14 cellular contexts compared by ENCODE assay signal in the genomic region with DNA sequence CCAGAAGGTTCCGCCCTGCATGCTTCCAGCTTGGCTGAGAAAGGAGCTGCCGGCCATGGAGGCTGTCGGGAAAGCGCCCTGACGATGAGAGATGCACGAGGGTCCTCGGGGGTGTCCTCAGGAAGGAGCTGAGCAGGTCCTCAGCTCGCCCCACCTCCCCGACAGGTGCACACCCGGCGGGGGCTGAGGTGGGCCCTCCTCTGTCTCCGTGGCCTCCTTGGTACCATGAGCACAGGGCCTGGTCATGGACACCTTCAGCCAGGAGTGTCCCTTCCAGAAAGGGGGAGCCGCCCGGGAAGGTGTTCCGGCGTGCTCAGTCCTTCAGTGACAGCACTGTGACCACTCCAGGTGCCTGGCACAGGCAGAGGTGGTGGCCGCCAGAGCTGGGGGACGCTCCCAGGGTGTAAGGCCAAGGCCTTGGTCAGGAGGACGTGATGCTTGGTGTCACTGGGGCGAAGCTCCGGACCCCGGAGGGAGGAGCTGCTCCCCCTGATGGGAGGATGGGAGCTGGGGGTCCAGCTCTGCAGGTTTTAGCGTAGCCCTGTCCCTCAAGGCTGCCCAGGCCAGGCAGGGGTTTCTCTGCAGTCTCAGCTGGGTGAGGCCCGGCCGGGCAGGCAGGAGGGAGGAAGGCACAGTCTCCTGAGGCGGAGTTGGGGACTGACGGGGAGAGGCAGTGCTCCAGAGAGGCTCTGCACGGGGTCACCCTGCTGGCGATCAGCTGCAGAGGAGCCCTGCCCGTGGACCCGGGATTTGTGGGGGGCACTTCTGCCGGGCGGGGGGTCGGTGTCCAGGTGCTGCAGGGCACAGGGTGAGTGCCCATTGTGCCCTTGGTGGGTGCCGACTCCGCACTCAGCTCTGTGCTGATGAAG. TPM values are rescaled to one million over a fixed set of nuclear protein-coding genes. Genes with fewer than 3 reads are reported as not detected.
DNase-seq lines count a peak whose midpoint lies in the region; ATAC-seq, FAIRE-seq and TF ChIP-seq lines count a peak whose summit lies in the region.
"Had no signal": no experiment of that assay in that cellular context is flagged by ENCODE, and none has a peak within 500 bp of the region (broad histone marks: within the 10 kb centered on the region; RNA-seq: fewer than 3 reads in every experiment).

No MANE protein-coding gene starts in this region.

- no peak overlapping the region for H2BK20ac ChIP-seq in H1 (ENCODE audit: low read length)

- peak overlapping the region; percentile 84; the same call in 1 of the 2 replicates for H2BK12ac ChIP-seq in H1 (ENCODE audit: low read depth, low read length)

- no peak overlapping the region for H3K56ac ChIP-seq in H1 (replicated peaks; ENCODE audit: insufficient read length, low read depth, low read length)

- POLR2A ChIA-PET in H1 (lab: Charles Lee; ENCODE audit: partially characterized antibody), result interaction anchor here (0.6 to 1.3 kb wide), 5 partner anchors 12 to 328 kb away, joined by 3 to 4 read pairs (median 3); no protein-coding TSS in a partner anchor

- no peak overlapping the region for H3K14ac ChIP-seq in H1 (ENCODE audit: insufficient read length)

- H3K4me3 ChIP-seq in H1 (ENCODE audit: extremely low read depth in 1 of 4, insufficient read depth in 2 of 4, low read depth in 3 of 4, low read length in 4 of 4) (peak overlapping the region in 1 of 4 experiments; percentile 16; a peak in 2 of 8 replicates), osteoblast (ENCODE audit: insufficient read depth, low read length) (peak overlapping the region; percentile 71)
- H3K4me3 ChIP-seq: neural progenitor cell had no signal

- no peaks in the 10 kb centered on the region for H3K23me2 ChIP-seq in H1 (ENCODE audit: low read depth, low read length)

- no peaks in the 10 kb centered on the region for H3K79me1 ChIP-seq in H1 (ENCODE audit: low read depth, low read length)

- peak overlapping the region; percentile 61; the same call in 1 of the 2 replicates for H2BK15ac ChIP-seq in H1 (ENCODE audit: low read length)

- H3K9me3 Mint-ChIP-seq in natural killer cell, result no peaks in the 10 kb centered on the region
- H3K9me3 Mint-ChIP-seq in natural killer cell treated with Interleukin-12 subunit alpha and Interleukin-12 subunit beta and Interleukin-15 and Interleukin-18, amount 100 ng/mL, for 72 hours, result no peaks in the 10 kb centered on the region
- H3K9me3 Mint-ChIP-seq: neural progenitor cell had no signal

- H3K27me3 ChIP-seq in H1 (replicated peaks in 1 of 4; ENCODE audit: control insufficient read depth in 3 of 4, extremely low read depth in 1 of 4, insufficient read depth in 3 of 4, low read length in 3 of 4) (no peaks in the 10 kb centered on the region), osteoblast (ENCODE audit: insufficient read depth, low read length) (no peaks in the 10 kb centered on the region)
- H3K27me3 ChIP-seq: neural progenitor cell had no signal

- H3K36me3 ChIP-seq in H1 (ENCODE audit: control insufficient read depth in 2 of 4, insufficient read depth in 4 of 4, low read length in 3 of 4) (no peaks in the 10 kb centered on the region), osteoblast (ENCODE audit: insufficient read depth, low read length) (no peaks in the 10 kb centered on the region)
- H3K36me3 ChIP-seq: neural progenitor cell had no signal

- no peak overlapping the region for H3K27ac Mint-ChIP-seq in natural killer cell
- no peak overlapping the region for H3K27ac Mint-ChIP-seq in natural killer cell treated with Interleukin-12 subunit alpha and Interleukin-12 subunit beta and Interleukin-15 and Interleukin-18, amount 100 ng/mL, for 72 hours
- H3K27ac Mint-ChIP-seq: neural progenitor cell had no signal

- H2AFZ ChIP-seq in H1 (ENCODE audit: low read length) (no peak overlapping the region), osteoblast (ENCODE audit: low read length) (peak overlapping the region; percentile 41)
- H2AFZ ChIP-seq: neural progenitor cell had no signal

- no peak for TF ChIP-seq POLR2A in H1 (IDR thresholded peaks at IDR 0.05; ENCODE audit: control extremely low read depth in 1 of 2, low read depth in 2 of 2, low read length in 2 of 2)

- peak overlapping the region; percentile 75; the same call in 1 of the 2 replicates for H2AK5ac ChIP-seq in H1 (ENCODE audit: low read depth, low read length)

- intact Hi-C loops in natural killer cell (cut with micrococcal nuclease), result loop anchor here (10.0 kb wide), 2 partner anchors 135 to 325 kb away; no protein-coding TSS in a partner anchor

- TF ChIP-seq RAD21 in H1 (IDR thresholded peaks at IDR 0.05 in 1 of 2, conservative IDR thresholded peaks at IDR 0.05 in 1 of 2; ENCODE audit: low read depth in 2 of 2, low read length in 2 of 2), result no peak

- peak overlapping the region; percentile 71; the same call in 1 of the 2 replicates for H2BK5ac ChIP-seq in H1 (ENCODE audit: low read depth, low read length)

- TF ChIP-seq EP300 in H1 (IDR thresholded peaks at IDR 0.05; ENCODE audit: borderline replicate concordance in 1 of 2, low read depth in 2 of 2, low read length in 2 of 2), result no peak

- peak overlapping the region; percentile 74 for H4K91ac ChIP-seq in H1 (replicated peaks; ENCODE audit: insufficient read length, low read length)

- H3K27me3 Mint-ChIP-seq in natural killer cell (ENCODE audit: low read depth in 2 of 2), result no peaks in the 10 kb centered on the region
- no peaks in the 10 kb centered on the region for H3K27me3 Mint-ChIP-seq in natural killer cell treated with Interleukin-12 subunit alpha and Interleukin-12 subunit beta and Interleukin-15 and Interleukin-18, amount 100 ng/mL, for 72 hours

- H3K9me3 ChIP-seq in H1 (ENCODE audit: insufficient read depth in 2 of 2, low read depth in 1 of 2, low read length in 1 of 2) (peaks cover 13 to 14% of the 10 kb centered on the region in 2 experiments), osteoblast (ENCODE audit: low read depth, low read length) (no peaks in the 10 kb centered on the region)

- H3K79me2 ChIP-seq in H1 (ENCODE audit: control insufficient read depth in 1 of 2, insufficient read depth in 2 of 2, low read length in 2 of 2) (no peaks in the 10 kb centered on the region), osteoblast (ENCODE audit: insufficient read depth, low read length) (no peaks in the 10 kb centered on the region)

- no peak overlapping the region for H3K9ac ChIP-seq in H1 (replicated peaks in 1 of 4; ENCODE audit: extremely low read depth in 1 of 4, low read depth in 3 of 4, low read length in 3 of 4)
- H3K9ac ChIP-seq: neural progenitor cell had no signal

- no peak overlapping the region for H4K5ac ChIP-seq in H1 (ENCODE audit: insufficient read length, low read depth, low read length)

- H3K4me1 ChIP-seq in H1 (replicated peaks in 1 of 4; ENCODE audit: control insufficient read depth in 3 of 4, insufficient read depth in 4 of 4, low read length in 3 of 4) (peaks cover 0 to 9% (median 3%) of the 10 kb centered on the region in 4 experiments; a peak in 4 of 7 replicates), osteoblast (ENCODE audit: insufficient read depth, low read length) (peaks cover 15% of the 10 kb centered on the region)
- H3K4me1 ChIP-seq: neural progenitor cell had no signal

- H2BK120ac ChIP-seq in H1 (replicated peaks; ENCODE audit: low read depth, low read length), result peak overlapping the region; percentile 22

- no peak overlapping the region for H4K8ac ChIP-seq in H1 (ENCODE audit: extremely low read depth, insufficient read depth, low read length)

- CTCF ChIA-PET in H1 (lab: Charles Lee; ENCODE audit: partially characterized antibody), result interaction anchor here (0.8 to 1.3 kb wide), 7 partner anchors 29 to 1869 kb away, joined by 3 to 5 read pairs (median 3); no protein-coding TSS in a partner anchor

- no peak overlapping the region; the same call in 1 of the 2 replicates for H3K18ac ChIP-seq in H1 (ENCODE audit: extremely low read depth, low read length)

- 92% methylated on average over 33 of the region's 36 CpGs; no CpG with 5 or more reads in 1 of the 2 experiments for WGBS in H1 (ENCODE audit: extremely low coverage in 1 of 2, insufficient coverage in 1 of 2, insufficient read length in 1 of 2, insufficient replicate concordance in 2 of 2, low coverage in 1 of 2, low lambda C conversion rate in 2 of 2, missing lambda C conversion rate in 1 of 2), 2 experiments

- H3K4me1 Mint-ChIP-seq in natural killer cell, result peaks cover 16 to 23% of the 10 kb centered on the region in 2 donors
- peaks cover 18% of the 10 kb centered on the region in 2 donors for H3K4me1 Mint-ChIP-seq in natural killer cell treated with Interleukin-12 subunit alpha and Interleukin-12 subunit beta and Interleukin-15 and Interleukin-18, amount 100 ng/mL, for 72 hours (ENCODE audit: low read depth in 2 of 2)
- H3K4me1 Mint-ChIP-seq: neural progenitor cell had no signal

- ATAC-seq in natural killer cell (no peak), GM21576 (IDR thresholded peaks at IDR 0.05; ENCODE audit: unreplicated experiment) (no peak), GM18519 (IDR thresholded peaks at IDR 0.05; ENCODE audit: low FRiP score, unreplicated experiment) (no peak)
- no peak for ATAC-seq in natural killer cell treated with Interleukin-12 subunit alpha and Interleukin-12 subunit beta and Interleukin-15 and Interleukin-18, amount 100 ng/mL, for 72 hours
- ATAC-seq: stimulated activated naive CD8-positive, alpha-beta T cell treated with anti-CD3 and anti-CD28 coated beads, Interleukin-15, amount 100 ng/mL, for 72 hours had no signal

- H3K27ac ChIP-seq in H1 (ENCODE audit: low read depth, low read length), result no peak overlapping the region
- H3K27ac ChIP-seq in osteoblast (ENCODE audit: low read depth, low read length), result no peak overlapping the region
- H3K27ac ChIP-seq: neural progenitor cell had no signal

- peak overlapping the region; percentile 21 for H3K4me3 Mint-ChIP-seq in natural killer cell
- no peak overlapping the region for H3K4me3 Mint-ChIP-seq in natural killer cell treated with Interleukin-12 subunit alpha and Interleukin-12 subunit beta and Interleukin-15 and Interleukin-18, amount 100 ng/mL, for 72 hours
- H3K4me3 Mint-ChIP-seq: neural progenitor cell had no signal

- H3K4ac ChIP-seq in H1 (replicated peaks; ENCODE audit: insufficient read length, low read depth, low read length), result peak overlapping the region; percentile 91

- H3K4me2 ChIP-seq in H1 (ENCODE audit: insufficient read depth in 1 of 2, low read depth in 2 of 2, low read length in 2 of 2) (no peak overlapping the region), osteoblast (ENCODE audit: insufficient read depth, low read length) (peak overlapping the region; percentile 79)
- H3K4me2 ChIP-seq: neural progenitor cell had no signal

- no peaks in the 10 kb centered on the region for H3K36me3 Mint-ChIP-seq in natural killer cell
- no peaks in the 10 kb centered on the region for H3K36me3 Mint-ChIP-seq in natural killer cell treated with Interleukin-12 subunit alpha and Interleukin-12 subunit beta and Interleukin-15 and Interleukin-18, amount 100 ng/mL, for 72 hours
- H3K36me3 Mint-ChIP-seq: neural progenitor cell had no signal

- H4K20me1 ChIP-seq in H1 (replicated peaks in 1 of 2; ENCODE audit: control insufficient read depth in 1 of 2, insufficient read depth in 2 of 2, low read length in 2 of 2) (no peaks in the 10 kb centered on the region), osteoblast (ENCODE audit: insufficient read depth, low read length) (no peaks in the 10 kb centered on the region)

- no peak for TF ChIP-seq CTCF in natural killer cell (IDR thresholded peaks at IDR 0.05)
- TF ChIP-seq CTCF in H1 (IDR thresholded peaks at IDR 0.05; ENCODE audit: control extremely low read depth in 1 of 3, insufficient read depth in 1 of 3, low read depth in 1 of 3, low read length in 3 of 3), result no peak
- TF ChIP-seq CTCF in osteoblast (IDR thresholded peaks at IDR 0.05; ENCODE audit: extremely low read depth, low read depth, low read length), result no peak

- DNase-seq in natural killer cell, result no peak
- no peak for DNase-seq in natural killer cell treated with Interleukin-12 subunit alpha and Interleukin-12 subunit beta and Interleukin-15 and Interleukin-18, amount 100 ng/mL, for 72 hours (ENCODE audit: low spot score)
- DNase-seq in H1 (ENCODE audit: low read depth in 1 of 2, low spot score in 2 of 2), result no peak
- peak; percentile 74 for DNase-seq in osteoblast (ENCODE audit: insufficient read length, low spot score, missing footprints)
- no peak for DNase-seq in NCI-H2171 (lab: John Stamatoyannopoulos, UW)
- no peak for DNase-seq in globus pallidus (ENCODE audit: low spot score)
- DNase-seq: anterior cingulate cortex; NCI-H187; stimulated activated CD4-positive, alpha-beta T cell treated with anti-CD3 and anti-CD28 coated beads, Interleukin-4, amount 100 ng/mL, for 24 hours; stimulated activated naive CD8-positive, alpha-beta T cell treated with anti-CD3 and anti-CD28 coated beads, Interleukin-15, amount 100 ng/mL, for 72 hours; T1000 had no signal

- H3K23ac ChIP-seq in H1 (ENCODE audit: insufficient read length), result no peak overlapping the region

- FAIRE-seq in H1 (lab: Jason Lieb, UNC), result no peak

RNA-seq across cellular contexts. Expression of a gene that starts 56.6 kb away (rescaled TPM):
- total RNA-seq in natural killer cell, result 100 to 1,000 TPM; 309 to 343 (median 340) TPM
- 100 to 1,000 TPM; 139 to 145 TPM for total RNA-seq in natural killer cell treated with Interleukin-12 subunit alpha and Interleukin-12 subunit beta and Interleukin-15 and Interleukin-18, amount 100 ng/mL, for 72 hours
- total RNA-seq in H1 (2021; fragmentation: NEBNext Ultra II Directional; extraction: Animal tissue kit (Norgen Biotek cat#: 25700)), result 270 and 295 TPM in 2 replicates
- polyA plus RNA-seq in H1 (2011; rRNA removed), result 117 and 166 TPM in 2 replicates
- 170 TPM for polyA plus RNA-seq in H1 (2011; cell fraction: cytosol; rRNA removed)
- 108 TPM for polyA plus RNA-seq in H1 (2011; cell fraction: nucleus; rRNA removed)
- polyA plus RNA-seq in H1 (2012, experiment 1 of 2), result 237 to 389 TPM (median 263 TPM) in 4 replicates
- 129 TPM for polyA plus RNA-seq in H1 (2012, experiment 2 of 2)
- polyA plus RNA-seq in H1 (2013, experiment 1 of 2), result 323 TPM
- polyA plus RNA-seq in H1 (2013, experiment 2 of 2), result 304 TPM
- 66.6 and 92.4 TPM in 2 replicates for polyA minus RNA-seq in H1 (2011; rRNA and poly(A)+ RNA removed)
- 170 TPM for polyA minus RNA-seq in H1 (2011; cell fraction: cytosol; rRNA and poly(A)+ RNA removed)
- polyA minus RNA-seq in H1 (2011; cell fraction: nucleus; rRNA and poly(A)+ RNA removed), result 112 TPM
- total RNA-seq in osteoblast, result 84.3 and 84.7 TPM in 2 replicates
